ENCODE assay signal across 8 cellular contexts in genomic region chr7:23597064-23597907, GRCh38. TPM values are rescaled to one million over a fixed set of nuclear protein-coding genes. Genes with fewer than 3 reads are reported as not detected.
DNase-seq lines count a peak whose midpoint lies in the region; FAIRE-seq and TF ChIP-seq lines count a peak whose summit lies in the region.

Gene CCDC126 (plus strand): TSS chr7:23597382. CDS start chr7:23611316, 13,934 bp downstream.

- H2BK12ac ChIP-seq in neuronal stem cell (ENCODE audit: low read length): no peak within 1 kb of the TSS

- peak within 1 kb of the TSS; percentile 97 for H3K18ac ChIP-seq in neuronal stem cell (ENCODE audit: low read length)

- H3K36me3 ChIP-seq in neuronal stem cell (replicated peaks in 1 of 2; ENCODE audit: control insufficient read depth in 2 of 2, insufficient read depth in 2 of 2, low read length in 2 of 2) (no peaks in the 10 kb centered on the region), subcutaneous abdominal adipose tissue (ENCODE audit: control insufficient read depth in 5 of 5, insufficient read depth in 5 of 5, low read length in 5 of 5) (no peaks in the 10 kb centered on the region)

- H4K91ac ChIP-seq in neuronal stem cell (ENCODE audit: low read depth, low read length, poor library complexity): peak within 1 kb of the TSS; percentile 56

- H3K9me3 ChIP-seq in neuronal stem cell (replicated peaks in 1 of 2; ENCODE audit: control insufficient read depth in 2 of 2, insufficient read depth in 1 of 2, low read depth in 1 of 2, low read length in 2 of 2): no peaks in the 10 kb centered on the region
- H3K9me3 ChIP-seq in subcutaneous abdominal adipose tissue (ENCODE audit: control insufficient read depth in 5 of 5, low read length in 5 of 5): no peaks in the 10 kb centered on the region

- H3K79me1 ChIP-seq in neuronal stem cell (ENCODE audit: low read depth, low read length): no peaks in the 10 kb centered on the region

- FAIRE-seq in H54 (lab: Jason Lieb, UNC): peak; percentile 84
- FAIRE-seq in frontal cortex (lab: Jason Lieb, UNC): no peak

- H3K27ac ChIP-seq in neuronal stem cell (replicated peaks; ENCODE audit: low read length) (peak within 1 kb of the TSS; percentile 98), subcutaneous abdominal adipose tissue (ENCODE audit: low read depth, low read length) (peak within 1 kb of the TSS; percentile 91)

- H2AK5ac ChIP-seq in neuronal stem cell (ENCODE audit: low read depth, low read length): no peak within 1 kb of the TSS

- H3K4me3 ChIP-seq in neuronal stem cell (ENCODE audit: low read length in 2 of 2) (peak within 1 kb of the TSS; percentile 63 to 87), subcutaneous abdominal adipose tissue (ENCODE audit: low read depth in 1 of 5, low read length in 5 of 5) (peak within 1 kb of the TSS; percentile 68 to 92 (median 79))

- no peak within 1 kb of the TSS for H2BK120ac ChIP-seq in neuronal stem cell (ENCODE audit: low read depth, low read length)

- H4K8ac ChIP-seq in neuronal stem cell (ENCODE audit: low read depth, low read length): no peak within 1 kb of the TSS

- peak within 1 kb of the TSS; percentile 71 for H2BK5ac ChIP-seq in neuronal stem cell (ENCODE audit: low read length)

- peak within 1 kb of the TSS; percentile 40 for H3K14ac ChIP-seq in neuronal stem cell (ENCODE audit: low read length)

- H3K4me1 ChIP-seq in neuronal stem cell (ENCODE audit: control insufficient read depth in 2 of 2, insufficient read depth in 1 of 2, low read depth in 1 of 2, low read length in 2 of 2) (peaks cover 3 to 8% of the 10 kb centered on the region in 2 donors), subcutaneous abdominal adipose tissue (ENCODE audit: control insufficient read depth in 5 of 5, insufficient read depth in 5 of 5, low read length in 5 of 5) (peaks cover 1 to 33% (median 26%) of the 10 kb centered on the region in 5 donors)

- H2AFZ ChIP-seq in neuronal stem cell (ENCODE audit: low read length): peak within 1 kb of the TSS; percentile 100

- TF ChIP-seq POLR2A in H54 (IDR thresholded peaks at IDR 0.05; ENCODE audit: low read depth, low read length) (peak; percentile 77), Raji (IDR thresholded peaks at IDR 0.05; ENCODE audit: insufficient read depth, low read depth, low read length) (peak; percentile 73)

- DNase-seq in ELR (ENCODE audit: low read depth) (peak; percentile 95), H54 (ENCODE audit: insufficient read length, low spot score) (peak; percentile 99), LoVo (ENCODE audit: low spot score) (peak; percentile 94), frontal cortex (ENCODE audit: low spot score in 2 of 2) (peak; percentile 89 to 92), neuronal stem cell (ENCODE audit: low spot score) (peak; percentile 90)
- peak; percentile 39 to 69 (median 52) for DNase-seq in activated naive CD4-positive, alpha-beta T cell (lab: John Stamatoyannopoulos, UW)

- H3K27me3 ChIP-seq in neuronal stem cell (ENCODE audit: control insufficient read depth in 3 of 3, insufficient read depth in 3 of 3, low read depth in 1 of 3, low read length in 3 of 3) (peaks cover 0 to 13% (median 1%) of the 10 kb centered on the region in 3 experiments), subcutaneous abdominal adipose tissue (ENCODE audit: control insufficient read depth in 5 of 5, insufficient read depth in 4 of 5, low read length in 5 of 5) (no peaks in the 10 kb centered on the region)

- H3K4ac ChIP-seq in neuronal stem cell (ENCODE audit: low read length): no peak within 1 kb of the TSS

- H3K23ac ChIP-seq in neuronal stem cell (ENCODE audit: low read depth, low read length, poor library complexity): peak within 1 kb of the TSS; percentile 78

- WGBS in neuronal stem cell (ENCODE audit: extremely low coverage in 2 of 2, insufficient read length in 2 of 2, insufficient replicate concordance in 1 of 2), 2 donors: no CpG with 5 or more reads among the region's 94 CpGs

- H3K9ac ChIP-seq in neuronal stem cell (ENCODE audit: low read depth, low read length, poor library complexity): peak within 1 kb of the TSS; percentile 88
- H3K9ac ChIP-seq in subcutaneous abdominal adipose tissue (ENCODE audit: low read length in 5 of 5): peak within 1 kb of the TSS; percentile 88 to 96 (median 91)

- peak within 1 kb of the TSS; percentile 59 for H3K4me2 ChIP-seq in neuronal stem cell (ENCODE audit: insufficient read depth, low read length, poor library complexity, severe bottlenecking)

- H2BK15ac ChIP-seq in neuronal stem cell (ENCODE audit: low read length): no peak within 1 kb of the TSS

RNA-seq across cellular contexts. Expression of gene CCDC126, which starts in this region (rescaled TPM):
- 42.8 TPM for total RNA-seq in frontal cortex
- polyA plus RNA-seq in neuronal stem cell (2013, experiment 1 of 2): 8.3 TPM
- 7.8 TPM for polyA plus RNA-seq in neuronal stem cell (2013, experiment 2 of 2)

Comparison
In these comparisons a context has a peak if more than half of its experiments do, and no peak if none do; other contexts are left out.
1. Peak in every context shown above with its lines: DNase-seq, H3K4me3 ChIP-seq and H3K27ac ChIP-seq.